ENCODE assay signal across 8 cellular contexts in genomic region chr11:126061707-126062678, GRCh38. TPM values are rescaled to one million over a fixed set of nuclear protein-coding genes. Genes with fewer than 3 reads are reported as not detected.
DNase-seq lines count a peak whose midpoint lies in the region; ATAC-seq and TF ChIP-seq lines count a peak whose summit lies in the region.

No MANE protein-coding gene starts in this region.

- intact Hi-C loops in activated T-helper 1 cell treated with anti-CD3 and anti-CD28 coated beads, Interleukin-12 subunit alpha, Interleukin-12 subunit beta, Interleukin-2, Interleukin-4 antibody, amounts not matched to agents 30 ng/mL and 10 ng/mL and 1 ng/mL, durations not matched to agents 14 hours and 24 hours and 36 hours (cut with micrococcal nuclease) = loop anchor here (2.0 to 10.0 kb wide), 10 partner anchors 65 to 1315 kb away; partner anchors contain the start of genes CCDC15, CHEK1, ST3GAL4 and TMEM218
- intact Hi-C loops in ovary (cut with DNase I) = no loop called here
- intact Hi-C loops in vagina (cut with DNase I) = no loop called here

- H3K27me3 Mint-ChIP-seq in activated T-helper 1 cell treated with anti-CD3 and anti-CD28 coated beads, Interleukin-12 subunit alpha, Interleukin-12 subunit beta, Interleukin-2, Interleukin-4 antibody, amounts not matched to agents 30 ng/mL and 10 ng/mL and 1 ng/mL, durations not matched to agents 14 hours and 24 hours and 36 hours (ENCODE audit: insufficient read depth) = peaks cover 38% of the 10 kb centered on the region

- CTCF ChIA-PET in HEK293 (lab: Yijun Ruan, JAX) = interaction anchor here (0.6 to 3.6 kb wide), 38 partner anchors 9 to 380 kb away, joined by 3 to 34 read pairs (median 4); no protein-coding TSS in a partner anchor

- peak overlapping the region; percentile 31 for H3K27ac Mint-ChIP-seq in activated T-helper 1 cell treated with anti-CD3 and anti-CD28 coated beads, Interleukin-12 subunit alpha, Interleukin-12 subunit beta, Interleukin-2, Interleukin-4 antibody, amounts not matched to agents 30 ng/mL and 10 ng/mL and 1 ng/mL, durations not matched to agents 14 hours and 24 hours and 36 hours

- H3K4me1 Mint-ChIP-seq in activated T-helper 1 cell treated with anti-CD3 and anti-CD28 coated beads, Interleukin-12 subunit alpha, Interleukin-12 subunit beta, Interleukin-2, Interleukin-4 antibody, amounts not matched to agents 30 ng/mL and 10 ng/mL and 1 ng/mL, durations not matched to agents 14 hours and 24 hours and 36 hours (ENCODE audit: low read depth) = peaks cover 9% of the 10 kb centered on the region

- peak overlapping the region; percentile 62 for H3K4me3 ChIP-seq in HEK293 (ENCODE audit: low read depth, low read length)
- peak overlapping the region; percentile 80 to 100 for H3K4me3 ChIP-seq in gastroesophageal sphincter
- H3K4me3 ChIP-seq in ovary = peak overlapping the region; percentile 93
- H3K4me3 ChIP-seq in vagina = peak overlapping the region; percentile 81 to 95

- peak; percentile 59 for DNase-seq in D341Med (ENCODE audit: low spot score)
- DNase-seq in NCI-H446 (lab: John Stamatoyannopoulos, UW) = peak; percentile 61 to 67
- no peak for DNase-seq in activated T-helper 1 cell treated with anti-CD3 and anti-CD28 coated beads, Interleukin-12 subunit alpha, Interleukin-12 subunit beta, Interleukin-2, Interleukin-4 antibody, amounts not matched to agents 30 ng/mL and 10 ng/mL and 1 ng/mL, durations not matched to agents 14 hours and 24 hours and 36 hours (ENCODE audit: low spot score)
- DNase-seq in ovary = peak in 4 of 5 donors; percentile 47 to 77 (median 59)
- DNase-seq in vagina (ENCODE audit: extremely low spot score in 2 of 2) = no peak

- TF ChIP-seq POLR2A in gastroesophageal sphincter (IDR thresholded peaks at IDR 0.05) (no peak), ovary (IDR thresholded peaks at IDR 0.05) (no peak), vagina (IDR thresholded peaks at IDR 0.05) (no peak)

- TF ChIP-seq EP300 in gastroesophageal sphincter (IDR thresholded peaks at IDR 0.05) = no peak
- TF ChIP-seq EP300 in ovary (IDR thresholded peaks at IDR 0.05) = no peak

- POLR2A ChIA-PET in HEK293 (lab: Yijun Ruan, JAX) = interaction anchor here (0.6 to 1.5 kb wide), 11 partner anchors 11 to 119 kb away, joined by 3 to 6 read pairs (median 4); no protein-coding TSS in a partner anchor

- H3K9me3 Mint-ChIP-seq in activated T-helper 1 cell treated with anti-CD3 and anti-CD28 coated beads, Interleukin-12 subunit alpha, Interleukin-12 subunit beta, Interleukin-2, Interleukin-4 antibody, amounts not matched to agents 30 ng/mL and 10 ng/mL and 1 ng/mL, durations not matched to agents 14 hours and 24 hours and 36 hours = no peaks in the 10 kb centered on the region

- ATAC-seq in gastroesophageal sphincter (peak; percentile 0), HG03097 (IDR thresholded peaks at IDR 0.05; ENCODE audit: low FRiP score, unreplicated experiment) (no peak)

- H3K27me3 ChIP-seq in gastroesophageal sphincter (no peaks in the 10 kb centered on the region), ovary (no peaks in the 10 kb centered on the region), vagina (no peaks in the 10 kb centered on the region)

- H3K36me3 Mint-ChIP-seq in activated T-helper 1 cell treated with anti-CD3 and anti-CD28 coated beads, Interleukin-12 subunit alpha, Interleukin-12 subunit beta, Interleukin-2, Interleukin-4 antibody, amounts not matched to agents 30 ng/mL and 10 ng/mL and 1 ng/mL, durations not matched to agents 14 hours and 24 hours and 36 hours (ENCODE audit: low read depth) = no peaks in the 10 kb centered on the region

- H3K4me3 Mint-ChIP-seq in activated T-helper 1 cell treated with anti-CD3 and anti-CD28 coated beads, Interleukin-12 subunit alpha, Interleukin-12 subunit beta, Interleukin-2, Interleukin-4 antibody, amounts not matched to agents 30 ng/mL and 10 ng/mL and 1 ng/mL, durations not matched to agents 14 hours and 24 hours and 36 hours = peak overlapping the region; percentile 79

- H3K27ac ChIP-seq in HEK293 (ENCODE audit: extremely low read depth, low read depth, low read length) (peak overlapping the region; percentile 99), gastroesophageal sphincter (peak overlapping the region; percentile 19 to 89 (median 88)), ovary (peak overlapping the region; percentile 66 to 85), vagina (peak overlapping the region; percentile 83)

- 0% methylated on average over 3 to 9 of the region's 57 CpGs for WGBS in gastroesophageal sphincter (ENCODE audit: low coverage in 1 of 2), 2 donors
- WGBS in ovary, 3 donors = 0 to 1% (median 0%) methylated on average over 36 to 57 of the region's 57 CpGs

- TF ChIP-seq CTCF in HEK293 (tag by site-specific recombination; IDR thresholded peaks at IDR 0.05) (no peak; the same call in 1 of the 2 replicates), gastroesophageal sphincter (IDR thresholded peaks at IDR 0.05) (peak; percentile 38 to 78 (median 69)), ovary (IDR thresholded peaks at IDR 0.05) (peak; percentile 48 to 74 (median 73)), vagina (IDR thresholded peaks at IDR 0.05) (peak in 2 of 3 experiments; percentile 7 to 18)

- H3K36me3 ChIP-seq in HEK293 (ENCODE audit: control insufficient read depth in 2 of 2, insufficient read depth in 1 of 2, low read length in 2 of 2) (no peaks in the 10 kb centered on the region), gastroesophageal sphincter (no peaks in the 10 kb centered on the region), ovary (no peaks in the 10 kb centered on the region), vagina (no peaks in the 10 kb centered on the region)

- H3K9me3 ChIP-seq in HEK293 (ENCODE audit: control insufficient read depth, insufficient read depth, low read depth, low read length) = no peaks in the 10 kb centered on the region
- no peaks in the 10 kb centered on the region for H3K9me3 ChIP-seq in gastroesophageal sphincter
- H3K9me3 ChIP-seq in ovary = no peaks in the 10 kb centered on the region
- no peaks in the 10 kb centered on the region for H3K9me3 ChIP-seq in vagina

- H3K4me1 ChIP-seq in HEK293 (ENCODE audit: control insufficient read depth, insufficient read depth, low read length) (peaks cover 13% of the 10 kb centered on the region), gastroesophageal sphincter (peaks cover 0 to 59% (median 0%) of the 10 kb centered on the region in 3 donors), ovary (ENCODE audit: insufficient read depth) (peaks cover 2% of the 10 kb centered on the region), vagina (peaks cover 16% of the 10 kb centered on the region)

TF ChIP-seq in HEK293, 187 proteins besides CTCF, POLR2A, EP300 and RAD21 (continues in another document):
- TF ChIP-seq ZBTB48 (tag by site-specific recombination; IDR thresholded peaks at IDR 0.05) = peak; percentile 78
- TF ChIP-seq ZNF10 (tag by site-specific recombination; IDR thresholded peaks at IDR 0.05) = 0 out of 2 replicates have a peak, but pooled peaks have one; percentile 13
- no peak for TF ChIP-seq ZNF175 (tag by site-specific recombination; IDR thresholded peaks at IDR 0.05)
- peak; percentile 43; the same call in 1 of the 2 replicates for TF ChIP-seq ZBTB17 (tag by site-specific recombination; IDR thresholded peaks at IDR 0.05)
- TF ChIP-seq KLF7 (tag by site-specific recombination; IDR thresholded peaks at IDR 0.05; ENCODE audit: borderline replicate concordance) = no peak
- TF ChIP-seq, protein P1, sequence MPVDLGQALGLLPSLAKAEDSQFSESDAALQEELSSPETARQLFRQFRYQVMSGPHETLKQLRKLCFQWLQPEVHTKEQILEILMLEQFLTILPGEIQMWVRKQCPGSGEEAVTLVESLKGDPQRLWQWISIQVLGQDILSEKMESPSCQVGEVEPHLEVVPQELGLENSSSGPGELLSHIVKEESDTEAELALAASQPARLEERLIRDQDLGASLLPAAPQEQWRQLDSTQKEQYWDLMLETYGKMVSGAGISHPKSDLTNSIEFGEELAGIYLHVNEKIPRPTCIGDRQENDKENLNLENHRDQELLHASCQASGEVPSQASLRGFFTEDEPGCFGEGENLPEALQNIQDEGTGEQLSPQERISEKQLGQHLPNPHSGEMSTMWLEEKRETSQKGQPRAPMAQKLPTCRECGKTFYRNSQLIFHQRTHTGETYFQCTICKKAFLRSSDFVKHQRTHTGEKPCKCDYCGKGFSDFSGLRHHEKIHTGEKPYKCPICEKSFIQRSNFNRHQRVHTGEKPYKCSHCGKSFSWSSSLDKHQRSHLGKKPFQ (tag by site-specific recombination; IDR thresholded peaks at IDR 0.05) = no peak
- TF ChIP-seq, protein P2, sequence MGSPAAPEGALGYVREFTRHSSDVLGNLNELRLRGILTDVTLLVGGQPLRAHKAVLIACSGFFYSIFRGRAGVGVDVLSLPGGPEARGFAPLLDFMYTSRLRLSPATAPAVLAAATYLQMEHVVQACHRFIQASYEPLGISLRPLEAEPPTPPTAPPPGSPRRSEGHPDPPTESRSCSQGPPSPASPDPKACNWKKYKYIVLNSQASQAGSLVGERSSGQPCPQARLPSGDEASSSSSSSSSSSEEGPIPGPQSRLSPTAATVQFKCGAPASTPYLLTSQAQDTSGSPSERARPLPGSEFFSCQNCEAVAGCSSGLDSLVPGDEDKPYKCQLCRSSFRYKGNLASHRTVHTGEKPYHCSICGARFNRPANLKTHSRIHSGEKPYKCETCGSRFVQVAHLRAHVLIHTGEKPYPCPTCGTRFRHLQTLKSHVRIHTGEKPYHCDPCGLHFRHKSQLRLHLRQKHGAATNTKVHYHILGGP (tag by site-specific recombination; IDR thresholded peaks at IDR 0.05) = peak; percentile 42; the same call in 1 of the 2 replicates
- no peak for TF ChIP-seq ZNF19 (tag by site-specific recombination; IDR thresholded peaks at IDR 0.05; ENCODE audit: low read depth)
- TF ChIP-seq ZNF341 (tag by site-specific recombination; IDR thresholded peaks at IDR 0.05; ENCODE audit: low read depth) = peak; percentile 79
- TF ChIP-seq ZNF394 (tag by site-specific recombination; IDR thresholded peaks at IDR 0.05; ENCODE audit: borderline replicate concordance) = no peak
- TF ChIP-seq ZNF645 (tag by site-specific recombination; IDR thresholded peaks at IDR 0.05) = no peak

RNA-seq across cellular contexts. Expression of gene CDON, which starts 0.7 kb away (rescaled TPM):
- total RNA-seq in activated T-helper 1 cell treated with anti-CD3 and anti-CD28 coated beads, Interleukin-12 subunit alpha, Interleukin-12 subunit beta, Interleukin-2, Interleukin-4 antibody, amounts not matched to agents 30 ng/mL and 10 ng/mL and 1 ng/mL, durations not matched to agents 14 hours and 24 hours and 36 hours = 1.3 and 1.8 TPM in 2 replicates
- total RNA-seq in gastroesophageal sphincter = 10 to 100 TPM; 14.2 to 40.9 (median 29.1) TPM
- 100 to 1,000 TPM in 5 of 7 donors, 10 to 100 TPM in 2; 46.3 to 211 (median 137) TPM for total RNA-seq in ovary
- 10 to 100 TPM; 15.0 to 42.7 TPM for polyA plus RNA-seq in ovary
- 9.8 TPM for total RNA-seq in vagina

Comparison
In these comparisons a context has a peak if more than half of its experiments do, and no peak if none do; other contexts are left out.
1. DNase-seq: peak in D341Med (single experiment), NCI-H446 (2 of 2) and ovary (4 of 5); none in activated T-helper 1 cell treated with anti-CD3 and anti-CD28 coated beads, Interleukin-12 subunit alpha, Interleukin-12 subunit beta, Interleukin-2, Interleukin-4 antibody, amounts not matched to agents 30 ng/mL and 10 ng/mL and 1 ng/mL, durations not matched to agents 14 hours and 24 hours and 36 hours (single experiment) and vagina (0 of 2).
2. Peak in every context shown above with its lines, with median percentiles within 50 percentile points of each other: H3K27ac ChIP-seq and H3K4me3 ChIP-seq.